Comparison of ENCODE assay signal across 17 cellular contexts in genomic region chr12:105658389-105658788, GRCh38.
"Had no signal": no experiment of that assay in that cellular context is flagged by ENCODE, and none has a peak within 500 bp of the region (broad histone marks: within the 10 kb centered on the region; RNA-seq: fewer than 3 reads in every experiment).

No MANE protein-coding gene starts in this region.

- H3K9me3 Mint-ChIP-seq: activated B cell treated with CpG ODN at 0.5 μM for 24 hours; brain; dendritic cell treated with granulocyte-macrophage colony-stimulating factor and Interleukin-4, amounts not matched to agents 40 ng/mL and 50 ng/mL, for 4 days; neural crest cell; T-helper 2 cell treated with Interferon-gamma antibody and Interleukin-4, amounts not matched to agents 5 μg/mL and 100 μg/mL, for 36 hours had no signal

- H3K9me3 ChIP-seq: psoas muscle, transverse colon had no signal

- H3K4me3 ChIP-seq: psoas muscle, transverse colon had no signal

- H3K36me3 ChIP-seq: transverse colon had no signal

- H3K27me3 ChIP-seq: transverse colon had no signal

- H3K4me1 Mint-ChIP-seq: activated B cell treated with CpG ODN at 0.5 μM for 24 hours; stimulated activated memory B cell treated with anti-CD40 and anti-IgM and Interleukin-4, amounts not matched to agents 10 μg/mL and 1 μg/mL and 100 μg/mL, for 72 hours had no signal

- H3K36me3 Mint-ChIP-seq: activated naive CD8-positive, alpha-beta T cell; brain; stimulated activated memory B cell treated with anti-CD40 and anti-IgM and Interleukin-4, amounts not matched to agents 10 μg/mL and 1 μg/mL and 100 μg/mL, for 72 hours had no signal

- ATAC-seq: activated CD8-positive, alpha-beta T cell treated with anti-CD3 and anti-CD28 coated beads, Interleukin-2, amount 10 ng/mL, durations not matched to agents 7 days and 5 days; activated T-cell treated with anti-CD3 and anti-CD28 coated beads, Interleukin-2, amount 50 U/mL, for 72 hours; psoas muscle; stimulated activated memory B cell treated with anti-CD40 and anti-IgM and Interleukin-4, amounts not matched to agents 10 μg/mL and 1 μg/mL and 100 μg/mL, for 72 hours had no signal

- H3K27ac Mint-ChIP-seq: activated B cell treated with CpG ODN at 0.5 μM for 24 hours; activated CD8-positive, alpha-beta T cell treated with anti-CD3 and anti-CD28 coated beads, Interleukin-2, amount 10 ng/mL, durations not matched to agents 7 days and 5 days; activated naive CD8-positive, alpha-beta T cell; activated T-cell treated with anti-CD3 and anti-CD28 coated beads, Interleukin-2, amount 50 U/mL, for 72 hours; brain; dendritic cell treated with granulocyte-macrophage colony-stimulating factor and Interleukin-4, amounts not matched to agents 40 ng/mL and 50 ng/mL, for 4 days; stimulated activated memory B cell treated with anti-CD40 and anti-IgM and Interleukin-4, amounts not matched to agents 10 μg/mL and 1 μg/mL and 100 μg/mL, for 72 hours; T-helper 2 cell treated with Interferon-gamma antibody and Interleukin-4, amounts not matched to agents 5 μg/mL and 100 μg/mL, for 36 hours had no signal

- H3K27me3 Mint-ChIP-seq: activated B cell treated with CpG ODN at 0.5 μM for 24 hours; dendritic cell treated with granulocyte-macrophage colony-stimulating factor and Interleukin-4, amounts not matched to agents 40 ng/mL and 50 ng/mL, for 4 days; stimulated activated memory B cell treated with anti-CD40 and anti-IgM and Interleukin-4, amounts not matched to agents 10 μg/mL and 1 μg/mL and 100 μg/mL, for 72 hours had no signal

- DNase-seq: activated B cell treated with CpG ODN at 0.5 μM for 24 hours; activated CD4-positive, alpha-beta T cell treated with anti-CD3 and anti-CD28 coated beads for 48 hours; activated CD8-positive, alpha-beta memory T cell treated with anti-CD3 and anti-CD28 coated beads, Interleukin-2, amount 50 U/mL, for 4 hours; activated CD8-positive, alpha-beta T cell treated with anti-CD3 and anti-CD28 coated beads, Interleukin-2, amount 10 ng/mL, durations not matched to agents 7 days and 5 days; activated gamma-delta T cell treated with Interleukin-2 at 50 U/mL for 16 hours; activated T-cell treated with anti-CD3 and anti-CD28 coated beads, Interleukin-2, amount 50 U/mL, for 72 hours; amniotic stem cell; erythroblast; head of caudate nucleus; psoas muscle; transverse colon had no signal

- H3K4me1 ChIP-seq: transverse colon had no signal

- H3K4me3 Mint-ChIP-seq: activated B cell treated with CpG ODN at 0.5 μM for 24 hours; activated CD8-positive, alpha-beta T cell treated with anti-CD3 and anti-CD28 coated beads, Interleukin-2, amount 10 ng/mL, durations not matched to agents 7 days and 5 days; activated naive CD8-positive, alpha-beta T cell; activated T-cell treated with anti-CD3 and anti-CD28 coated beads, Interleukin-2, amount 50 U/mL, for 72 hours; brain; dendritic cell treated with granulocyte-macrophage colony-stimulating factor and Interleukin-4, amounts not matched to agents 40 ng/mL and 50 ng/mL, for 4 days; neural crest cell; stimulated activated memory B cell treated with anti-CD40 and anti-IgM and Interleukin-4, amounts not matched to agents 10 μg/mL and 1 μg/mL and 100 μg/mL, for 72 hours; T-helper 2 cell treated with Interferon-gamma antibody and Interleukin-4, amounts not matched to agents 5 μg/mL and 100 μg/mL, for 36 hours had no signal
